24 cellular contexts compared by ENCODE assay signal in genomic region chr1:165639821-165640623, GRCh38. TPM values are rescaled to one million over a fixed set of nuclear protein-coding genes. Genes with fewer than 3 reads are reported as not detected.
A peak's percentile ranks its signal among the peaks of the same experiment; 100 is the strongest.
DNase-seq lines count a peak whose midpoint lies in the region; ATAC-seq, FAIRE-seq and TF ChIP-seq lines count a peak whose summit lies in the region.
"Had no signal": no experiment of that assay in that cellular context is flagged by ENCODE, and none has a peak within 500 bp of the region (broad histone marks: within the 10 kb centered on the region; RNA-seq: fewer than 3 reads in every experiment).

No MANE protein-coding gene starts in this region.

- no peak overlapping the region for H3K4me2 ChIP-seq in GM12878 (ENCODE audit: control insufficient read depth, insufficient read depth)
- no peak overlapping the region for H3K4me2 ChIP-seq in Karpas-422 (ENCODE audit: low read depth, low read length, poor library complexity, severe bottlenecking)

- no TSS peak for BruUV-seq in GM12878 (replicated peaks; lab: Mats Ljungman, UMichigan)

- no peak for TF ChIP-seq EP300 in GM12878 (IDR thresholded peaks at IDR 0.05; ENCODE audit: borderline replicate concordance in 1 of 2, control insufficient read depth in 1 of 2, low read depth in 2 of 2, low read length in 2 of 2)

- no peak for TF ChIP-seq CTCF in GM12878 (IDR thresholded peaks at IDR 0.05 in 2 of 3, conservative IDR thresholded peaks at IDR 0.05 in 1 of 3; ENCODE audit: control insufficient read depth in 2 of 3, extremely low read depth in 1 of 3, insufficient read depth in 1 of 3, low read depth in 3 of 3, low read length in 3 of 3)

- H4K20me1 ChIP-seq in GM12878 (ENCODE audit: control insufficient read depth, insufficient read depth) (no peaks in the 10 kb centered on the region), Karpas-422 (ENCODE audit: insufficient read depth, low read depth, low read length) (no peaks in the 10 kb centered on the region)

- POLR2A ChIA-PET in GM12878 (lab: Charles Lee): no interaction called here

- H3K27ac ChIP-seq in GM12878 (ENCODE audit: control insufficient read depth, insufficient read depth) (no peak overlapping the region), Karpas-422 (ENCODE audit: low read length) (no peak overlapping the region)
- H3K27ac ChIP-seq: cardiac muscle cell, esophagus muscularis mucosa had no signal

- FAIRE-seq in GM12878 (lab: Jason Lieb, UNC): no peak
- FAIRE-seq: islet of Langerhans, small intestine had no signal

- H3K27me3 ChIP-seq in GM12878 (replicated peaks in 1 of 2; ENCODE audit: control insufficient read depth in 2 of 2, insufficient read depth in 2 of 2, low read length in 1 of 2) (no peaks in the 10 kb centered on the region), Karpas-422 (ENCODE audit: low read length) (no peaks in the 10 kb centered on the region)
- H3K27me3 ChIP-seq: cardiac muscle cell, esophagus muscularis mucosa had no signal

- in situ Hi-C loops in GM12878 (cut with MboI): no loop called here

- H3K36me3 ChIP-seq in GM12878 (ENCODE audit: control insufficient read depth in 2 of 2, insufficient read depth in 2 of 2, low read length in 1 of 2): no peaks in the 10 kb centered on the region
- no peaks in the 10 kb centered on the region for H3K36me3 ChIP-seq in Karpas-422 (ENCODE audit: insufficient read depth, low read length)
- H3K36me3 ChIP-seq: HAP-1 had no signal

- CTCF ChIA-PET in GM12878 (lab: Yijun Ruan, JAX): interaction anchor here (1.4 to 1.5 kb wide), 2 partner anchors 38 to 47 kb away, joined by 3 to 4 read pairs; no protein-coding TSS in a partner anchor

- no peak overlapping the region for H3K9ac ChIP-seq in GM12878 (ENCODE audit: control insufficient read depth, insufficient read depth, low read length)
- H3K9ac ChIP-seq in Karpas-422 (ENCODE audit: low read length): no peak overlapping the region

- no peaks in the 10 kb centered on the region; the same call in 1 of the 2 replicates for H3K79me2 ChIP-seq in GM12878 (ENCODE audit: control insufficient read depth, insufficient read depth, low read length)
- H3K79me2 ChIP-seq in Karpas-422 (ENCODE audit: low read length): no peaks in the 10 kb centered on the region

- TF ChIP-seq POLR2A in GM12878 (IDR thresholded peaks at IDR 0.05; ENCODE audit: low read depth, low read length): no peak

- WGBS in GM12878 (ENCODE audit: insufficient coverage, insufficient replicate concordance, low lambda C conversion rate, missing lambda C conversion rate): 52% methylated on average over 1 of the region's 1 CpG

- DNase-seq in EH (ENCODE audit: low read depth): peak; percentile 34
- DNase-seq in GM12878 (ENCODE audit: low read depth, low spot score): no peak
- DNase-seq in germinal center (ENCODE audit: low spot score): no peak
- DNase-seq in Karpas-422: no peak
- DNase-seq: activated B cell treated with CpG ODN at 0.5 μM for 24 hours; AML-193; COR-L47; mesendoderm; NCI-H1048; NCI-H2081 treated with DMSO at 0.1 percent for 48 hours; NCI-H524; OCI-M1; small intestine; stimulated activated CD4-positive, alpha-beta T cell treated with anti-CD3 and anti-CD28 coated beads, Interleukin-4, amount 100 ng/mL, for 4 hours; stimulated activated CD8-positive, alpha-beta memory T cell treated with anti-CD3 and anti-CD28 coated beads, Interleukin-4, amount 100 ng/mL, for 48 hours; T-helper 17 cell had no signal

- H3K4me3 ChIP-seq in GM12878: 0 out of 2 replicates have a peak overlapping the region, but pooled peaks have one; percentile 5
- no peak overlapping the region for H3K4me3 ChIP-seq in Karpas-422 (ENCODE audit: low read length)
- H3K4me3 ChIP-seq: cardiac muscle cell, esophagus muscularis mucosa, HAP-1 had no signal

- H3K4me1 ChIP-seq in GM12878 (ENCODE audit: control insufficient read depth, insufficient read depth, low read length) (peaks cover 27% of the 10 kb centered on the region), Karpas-422 (ENCODE audit: low read length) (peaks cover 18% of the 10 kb centered on the region)
- H3K4me1 ChIP-seq: HAP-1 had no signal

- SMC1A ChIA-PET in GM12878 (lab: Charles Lee; ENCODE audit: uncharacterized antibody, unreplicated experiment): interaction anchor here (1.1 to 1.2 kb wide), 2 partner anchors 39 to 41 kb away, joined by 4 read pairs; no protein-coding TSS in a partner anchor

- intact Hi-C loops in GM12878 (cut with micrococcal nuclease; ENCODE audit: unreplicated experiment): no loop called here

- H3K9me3 ChIP-seq in GM12878 (replicated peaks; ENCODE audit: control insufficient read depth, insufficient read depth, low read length): no peaks in the 10 kb centered on the region
- no peaks in the 10 kb centered on the region for H3K9me3 ChIP-seq in Karpas-422 (ENCODE audit: low read length)
- H3K9me3 ChIP-seq: esophagus muscularis mucosa, HAP-1 had no signal

- H3K9me2 ChIP-seq in Karpas-422 (replicated peaks; ENCODE audit: insufficient read depth, low read length): no peaks in the 10 kb centered on the region

- no peak overlapping the region for H2AFZ ChIP-seq in GM12878 (ENCODE audit: control insufficient read depth, low read depth, low read length)
- H2AFZ ChIP-seq in Karpas-422 (ENCODE audit: low read length): no peak overlapping the region

- no peak for TF ChIP-seq RAD21 in GM12878 (IDR thresholded peaks at IDR 0.05; ENCODE audit: insufficient read depth, low read depth, low read length)

- RAD21 ChIA-PET in GM12878 (lab: Charles Lee; ENCODE audit: unreplicated experiment): no interaction called here

- peak; percentile 42 for ATAC-seq in GM18502 (IDR thresholded peaks at IDR 0.05; ENCODE audit: poor library complexity, unreplicated experiment)
- peak; percentile 46 for ATAC-seq in HG02981 (IDR thresholded peaks at IDR 0.05; ENCODE audit: unreplicated experiment)
- peak; percentile 13 for ATAC-seq in GM12878
- ATAC-seq in GM19395 (IDR thresholded peaks at IDR 0.05; ENCODE audit: unreplicated experiment): no peak
- ATAC-seq in HG03469 (IDR thresholded peaks at IDR 0.05; ENCODE audit: unreplicated experiment): no peak
- ATAC-seq: T-helper 17 cell had no signal

TF ChIP-seq in GM12878, 131 proteins besides CTCF, POLR2A, EP300 and RAD21:
- TF ChIP-seq RFX5 (IDR thresholded peaks at IDR 0.05; ENCODE audit: low read depth, low read length) (no peak), RUNX3 (IDR thresholded peaks at IDR 0.05; ENCODE audit: low read length) (peak; percentile 49)

RNA-seq across cellular contexts. Expression of gene MGST3, which starts 9.0 kb away (rescaled TPM):
- 25.0 and 25.3 TPM in 2 replicates for total RNA-seq in GM12878 (2013; cell fraction: nucleolus; rRNA removed)
- total RNA-seq in GM12878 (2014; rRNA removed): 55.3 and 63.2 TPM in 2 replicates
- total RNA-seq in GM12878 (2014; rRNA removed; fragmentation: Illumina TruSeq; extraction: Trizol): 38.0 and 44.9 TPM in 2 replicates
- 37.3 and 41.4 TPM in 2 replicates for total RNA-seq in GM12878 (2021)
- 84.8 TPM for polyA plus RNA-seq in GM12878 (2011; ENCODE audit: low read depth)
- 58.9 and 64.9 TPM in 2 replicates for polyA plus RNA-seq in GM12878 (2011; rRNA removed)
- 68.7 and 81.4 TPM in 2 replicates for polyA plus RNA-seq in GM12878 (2011; cell fraction: cytosol; rRNA removed)
- 52.0 and 106 TPM in 2 replicates for polyA plus RNA-seq in GM12878 (2011; cell fraction: nucleus; rRNA removed)
- polyA plus RNA-seq in GM12878 (2012): 60.0 and 63.1 TPM in 2 replicates
- 41.0 and 45.6 TPM in 2 replicates for polyA plus RNA-seq in GM12878 (2014; fragmentation: Illumina TruSeq; extraction: Trizol)
- 100 to 1,000 TPM; 137 to 145 TPM for polyA plus RNA-seq in GM12878 (2014; fragmentation: Nextera tagmentation; extraction: Ambion mirVana)
- polyA plus RNA-seq in GM12878 (2014; rRNA removed): 60.3 and 72.6 TPM in 2 replicates
- 100 to 1,000 TPM; 105 to 120 TPM for polyA plus RNA-seq in GM12878 (2016; fragmentation: Nextera tagmentation; extraction: Ambion mirVana)
- polyA minus RNA-seq in GM12878 (2011; rRNA and poly(A)+ RNA removed): 21.4 and 31.2 TPM in 2 replicates
- 15.9 and 19.5 TPM in 2 replicates for polyA minus RNA-seq in GM12878 (2011; cell fraction: cytosol; rRNA and poly(A)+ RNA removed)
- 10.3 and 16.4 TPM in 2 replicates for polyA minus RNA-seq in GM12878 (2011; cell fraction: nucleus; rRNA and poly(A)+ RNA removed)
- total RNA-seq in Karpas-422 (2014; rRNA removed; shearing (Covaris generic); ENCODE audit: low replicate concordance): 40.7 and 44.8 TPM in 2 replicates

RNA-seq across cellular contexts. Expression of gene ALDH9A1, which starts 58.3 kb away (rescaled TPM):
- total RNA-seq in GM12878 (2013; cell fraction: nucleolus; rRNA removed): 14.6 and 21.1 TPM in 2 replicates
- 28.7 and 34.5 TPM in 2 replicates for total RNA-seq in GM12878 (2014; rRNA removed)
- 30.6 and 30.9 TPM in 2 replicates for total RNA-seq in GM12878 (2014; rRNA removed; fragmentation: Illumina TruSeq; extraction: Trizol)
- 34.4 and 37.0 TPM in 2 replicates for total RNA-seq in GM12878 (2021)
- 22.9 TPM for polyA plus RNA-seq in GM12878 (2011; ENCODE audit: low read depth)
- 106 and 128 TPM in 2 replicates for polyA plus RNA-seq in GM12878 (2011; rRNA removed)
- polyA plus RNA-seq in GM12878 (2011; cell fraction: cytosol; rRNA removed): 36.1 and 36.4 TPM in 2 replicates
- polyA plus RNA-seq in GM12878 (2011; cell fraction: nucleus; rRNA removed): 37.3 and 42.6 TPM in 2 replicates
- 24.0 and 33.1 TPM in 2 replicates for polyA plus RNA-seq in GM12878 (2012)
- 37.2 and 42.2 TPM in 2 replicates for polyA plus RNA-seq in GM12878 (2014; fragmentation: Illumina TruSeq; extraction: Trizol)
- polyA plus RNA-seq in GM12878 (2014; fragmentation: Nextera tagmentation; extraction: Ambion mirVana): 10 to 100 TPM; 25.7 to 35.6 TPM
- polyA plus RNA-seq in GM12878 (2014; rRNA removed): 22.7 and 26.7 TPM in 2 replicates
- 10 to 100 TPM; 49.1 to 51.5 TPM for polyA plus RNA-seq in GM12878 (2016; fragmentation: Nextera tagmentation; extraction: Ambion mirVana)
- polyA minus RNA-seq in GM12878 (2011; rRNA and poly(A)+ RNA removed): 47.6 and 80.2 TPM in 2 replicates
- polyA minus RNA-seq in GM12878 (2011; cell fraction: cytosol; rRNA and poly(A)+ RNA removed): 21.8 and 35.5 TPM in 2 replicates
- 13.7 and 23.9 TPM in 2 replicates for polyA minus RNA-seq in GM12878 (2011; cell fraction: nucleus; rRNA and poly(A)+ RNA removed)
- 45.1 and 51.7 TPM in 2 replicates for total RNA-seq in Karpas-422 (2014; rRNA removed; shearing (Covaris generic); ENCODE audit: low replicate concordance)

Comparison
In these comparisons a context has a peak if more than half of its experiments do, and no peak if none do; other contexts are left out.
1. ATAC-seq: peak in GM18502 (single experiment), HG02981 (single experiment) and GM12878 (single experiment); none in GM19395 (single experiment) and HG03469 (single experiment).